22 cellular contexts compared by ENCODE assay signal in the genomic region with DNA sequence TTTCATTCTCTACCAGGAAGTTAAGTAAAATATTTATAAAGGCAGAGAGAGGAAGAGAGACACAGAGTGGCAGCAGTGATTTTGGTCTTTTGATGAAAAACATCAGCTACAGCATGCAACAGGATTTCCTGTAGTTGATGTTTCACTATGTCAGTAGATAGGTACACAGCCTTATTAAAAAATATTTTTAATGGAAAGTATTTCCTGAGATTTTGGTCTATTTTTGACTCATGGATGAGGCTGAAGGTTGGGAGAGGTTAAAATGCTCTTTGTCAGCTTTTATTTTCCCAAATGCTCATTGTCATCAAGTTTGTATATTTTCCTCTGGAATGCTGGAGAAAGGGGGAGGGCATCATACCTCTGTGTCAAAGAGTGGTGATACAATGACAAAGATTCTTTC.
"Had no signal": no experiment of that assay in that cellular context is flagged by ENCODE, and none has a peak within 500 bp of the region (broad histone marks: within the 10 kb centered on the region; RNA-seq: fewer than 3 reads in every experiment).

No MANE protein-coding gene starts in this region.

- H3K4me3 ChIP-seq: coronary artery, lung, ovary, thyroid gland, vagina had no signal

- H3K4me1 ChIP-seq: foreskin keratinocyte, thyroid gland, vagina had no signal

- ATAC-seq: esophagus mucosa; foreskin keratinocyte; left ventricle myocardium superior; natural killer cell; sciatic nerve; stimulated activated naive CD8-positive, alpha-beta T cell treated with anti-CD3 and anti-CD28 coated beads, Interleukin-15, amount 100 ng/mL, for 72 hours had no signal

- H3K36me3 ChIP-seq: ovary, thyroid gland, vagina had no signal

- H3K9me3 ChIP-seq: ovary, thyroid gland, vagina had no signal

- H3K27ac ChIP-seq: coronary artery, epithelial cell of prostate, foreskin keratinocyte, ovary, thyroid gland, vagina had no signal

- H3K27me3 ChIP-seq: dorsolateral prefrontal cortex, foreskin keratinocyte, ovary, thyroid gland, vagina had no signal

- DNase-seq: effector CD4-positive, alpha-beta T cell; foreskin keratinocyte; immature natural killer cell; islet precursor cell; left ventricle myocardium superior; natural killer cell; occipital lobe; ovary; stimulated activated CD4-positive, alpha-beta T cell treated with anti-CD3 and anti-CD28 coated beads, Interleukin-15, amount 100 ng/mL, for 24 hours; stimulated activated CD4-positive, alpha-beta T cell treated with anti-CD3 and anti-CD28 coated beads, Interleukin-2, amount 100 ng/mL, for 48 hours; stimulated activated CD8-positive, alpha-beta memory T cell treated with anti-CD3 and anti-CD28 coated beads, Interleukin-4, amount 100 ng/mL, for 48 hours; stimulated activated naive CD4-positive, alpha-beta T cell; stimulated activated naive CD8-positive, alpha-beta T cell treated with anti-CD3 and anti-CD28 coated beads, Interleukin-15, amount 100 ng/mL, for 72 hours; thyroid gland; trophoblast cell had no signal
